In the genomic region with DNA sequence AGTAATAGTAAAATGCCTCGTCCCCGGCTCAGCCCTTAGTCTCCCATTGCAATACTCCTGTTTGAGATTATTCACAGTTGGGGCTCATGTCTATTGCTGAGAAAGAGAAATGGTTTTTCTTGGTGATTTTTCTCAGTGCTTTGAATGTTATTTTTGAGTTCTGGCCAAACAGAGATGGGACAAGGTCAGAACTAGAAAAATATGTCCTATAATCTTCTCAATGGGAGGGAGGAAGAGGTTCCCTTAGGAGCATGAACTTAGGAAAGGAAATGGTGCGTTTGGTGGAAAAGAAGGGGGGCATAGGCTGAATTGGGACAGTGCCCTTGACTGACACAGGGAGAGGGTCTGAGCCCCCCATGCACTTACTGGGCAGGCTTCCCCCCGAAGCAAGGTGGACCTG, we compare ENCODE assay signal across 22 cellular contexts.
"Had no signal": no experiment of that assay in that cellular context is flagged by ENCODE, and none has a peak within 500 bp of the region (broad histone marks: within the 10 kb centered on the region; RNA-seq: fewer than 3 reads in every experiment).

No MANE protein-coding gene starts in this region.

- H3K36me3 ChIP-seq: breast epithelium, lower lobe of right lung, neutrophil, SJCRH30, stomach, upper lobe of left lung had no signal

- DNase-seq: activated CD4-positive, alpha-beta T cell treated with anti-CD3 and anti-CD28 coated beads for 1 hour; activated CD8-positive, alpha-beta memory T cell treated with anti-CD3 and anti-CD28 coated beads for 24 hours; activated CD8-positive, alpha-beta memory T cell treated with anti-CD3 and anti-CD28 coated beads, Interleukin-2, amount 50 U/mL, for 48 hours; activated effector memory CD4-positive, alpha-beta T cell treated with Interleukin-2 at 50 U/mL for 16 hours; activated naive CD4-positive, alpha-beta T cell treated with anti-CD3 and anti-CD28 coated beads, Interleukin-2, amount 50 U/mL, for 16 hours; activated T-cell treated with anti-CD3 and anti-CD28 coated beads, Interleukin-2, amount 50 U/mL, for 48 hours; aorta; cerebellar nuclear complex; effector memory CD4-positive, alpha-beta T cell; lower lobe of right lung; natural killer cell; SJCRH30; stimulated activated CD4-positive, alpha-beta T cell treated with anti-CD3 and anti-CD28 coated beads, Interleukin-2, amount 100 ng/mL, for 48 hours; stomach; T-helper 17 cell; testis; upper lobe of left lung had no signal

- H3K9me3 ChIP-seq: breast epithelium, lower lobe of right lung, neutrophil, stomach, testis, upper lobe of left lung had no signal

- ATAC-seq: lower lobe of right lung, natural killer cell, T-helper 17 cell had no signal

- H3K27ac ChIP-seq: breast epithelium, lower lobe of right lung, neutrophil, parathyroid adenoma, SJCRH30, skin epidermis, stomach, testis, upper lobe of left lung, VCaP had no signal

- H3K27me3 ChIP-seq: breast epithelium, neutrophil, SJCRH30, stomach, testis, upper lobe of left lung had no signal

- H3K4me3 ChIP-seq: breast epithelium, lower lobe of right lung, SJCRH30, skin epidermis, stomach, testis, upper lobe of left lung had no signal

- H3K4me1 ChIP-seq: breast epithelium, lower lobe of right lung, SJCRH30, upper lobe of left lung had no signal

- H3K9ac ChIP-seq: parathyroid adenoma had no signal

- H2AFZ ChIP-seq: parathyroid adenoma had no signal
